Comparison of ENCODE assay signal across 8 cellular contexts in genomic region chr10:74175510-74176379, GRCh38. TPM values are rescaled to one million over a fixed set of nuclear protein-coding genes. Genes with fewer than 3 reads are reported as not detected.
DNase-seq lines count a peak whose midpoint lies in the region; ATAC-seq and TF ChIP-seq lines count a peak whose summit lies in the region.

No MANE protein-coding gene starts in this region.

- H3K9me3 ChIP-seq in SK-N-SH (no peaks in the 10 kb centered on the region), iPS-18a (ENCODE audit: control insufficient read depth, low read depth, low read length) (no peaks in the 10 kb centered on the region), stomach (no peaks in the 10 kb centered on the region)

- TF ChIP-seq POLR2A in stomach (IDR thresholded peaks at IDR 0.05), result no peak

- no peaks in the 10 kb centered on the region for H4K20me1 ChIP-seq in SK-N-SH (ENCODE audit: insufficient read depth)

- no peaks in the 10 kb centered on the region for H3K27me3 Mint-ChIP-seq in activated CD8-positive, alpha-beta T cell treated with anti-CD3 and anti-CD28 coated beads, Interleukin-2, amount 10 ng/mL, durations not matched to agents 7 days and 5 days (ENCODE audit: low read depth)

- no peak for ATAC-seq in SK-N-SH treated with all-trans-retinoic acid at 6 μM for 48 hours
- no peak for ATAC-seq in activated CD8-positive, alpha-beta T cell treated with anti-CD3 and anti-CD28 coated beads, Interleukin-2, amount 10 ng/mL, durations not matched to agents 7 days and 5 days
- ATAC-seq in HG03097 (IDR thresholded peaks at IDR 0.05; ENCODE audit: low FRiP score, unreplicated experiment), result no peak
- ATAC-seq in HG02885 (IDR thresholded peaks at IDR 0.05; ENCODE audit: poor library complexity, unreplicated experiment), result no peak

- peaks cover 1% of the 10 kb centered on the region for H3K36me3 Mint-ChIP-seq in activated CD8-positive, alpha-beta T cell treated with anti-CD3 and anti-CD28 coated beads, Interleukin-2, amount 10 ng/mL, durations not matched to agents 7 days and 5 days (ENCODE audit: low read depth)

- POLR2A ChIA-PET in SK-N-SH (lab: Yijun Ruan, JAX), result interaction anchor here (0.8 to 1.4 kb wide), 2 partner anchors 10 to 25 kb away, joined by 4 to 5 read pairs; partner anchors contain the start of genes ADK and AP3M1
- POLR2A ChIA-PET in activated CD8-positive, alpha-beta T cell treated with anti-CD3 and anti-CD28 coated beads, Interleukin-2, amount 10 ng/mL, durations not matched to agents 7 days and 5 days (lab: Charles Lee), result interaction anchor here (0.8 to 3.4 kb wide), 7 partner anchors 8 to 53 kb away, joined by 3 to 20 read pairs (median 4); partner anchors contain the start of genes ADK and AP3M1

- peaks cover 40% of the 10 kb centered on the region for H3F3A ChIP-seq in SK-N-SH (replicated peaks; ENCODE audit: insufficient read depth)

- H2AFZ ChIP-seq in SK-N-SH (ENCODE audit: low read depth), result peak overlapping the region; percentile 98

- no peak for TF ChIP-seq RAD21 in SK-N-SH (IDR thresholded peaks at IDR 0.05; ENCODE audit: low read length)

- peak overlapping the region; percentile 97 for H3K27ac Mint-ChIP-seq in activated CD8-positive, alpha-beta T cell treated with anti-CD3 and anti-CD28 coated beads, Interleukin-2, amount 10 ng/mL, durations not matched to agents 7 days and 5 days

- H3K9ac ChIP-seq in SK-N-SH (peak overlapping the region; percentile 95), iPS-18a (ENCODE audit: low read length) (peak overlapping the region; percentile 87)

- intact Hi-C loops in stomach (cut with DNase I; ENCODE audit: low total_unique reads), result no loop called here

- H3K79me2 ChIP-seq in SK-N-SH (ENCODE audit: insufficient read depth), result peaks cover 40% of the 10 kb centered on the region

- H3K4me3 ChIP-seq in SK-N-SH (ENCODE audit: low read depth in 2 of 2, low read length in 1 of 2) (peak overlapping the region; percentile 84 to 92), iPS-18a (ENCODE audit: low read length) (peak overlapping the region; percentile 90), stomach (peak overlapping the region; percentile 57 to 73 (median 72))

- WGBS in SK-N-SH (ENCODE audit: low lambda C conversion rate), result 24% methylated on average over 10 of the region's 10 CpGs
- WGBS in stomach, 5 donors, result 21 to 28% (median 25%) methylated on average over 10 of the region's 10 CpGs

- no peaks in the 10 kb centered on the region for H3K9me3 Mint-ChIP-seq in activated CD8-positive, alpha-beta T cell treated with anti-CD3 and anti-CD28 coated beads, Interleukin-2, amount 10 ng/mL, durations not matched to agents 7 days and 5 days (ENCODE audit: insufficient read depth)

- H3K4me1 ChIP-seq in SK-N-SH (ENCODE audit: control insufficient read depth in 1 of 2, insufficient read depth in 2 of 2, low read depth in 1 of 2, low read length in 1 of 2) (peaks cover 4 to 17% of the 10 kb centered on the region in 2 experiments; a peak in 2 of 4 replicates), iPS-18a (ENCODE audit: control insufficient read depth, low read depth, low read length) (peaks cover 5% of the 10 kb centered on the region), stomach (peaks cover 5 to 28% (median 16%) of the 10 kb centered on the region in 4 donors)

- no peak for DNase-seq in SK-N-SH
- no peak for DNase-seq in activated CD8-positive, alpha-beta T cell treated with anti-CD3 and anti-CD28 coated beads, Interleukin-2, amount 10 ng/mL, durations not matched to agents 7 days and 5 days
- no peak for DNase-seq in stomach
- DNase-seq in NAMALWA (ENCODE audit: low spot score), result no peak

- H3K9me2 ChIP-seq in SK-N-SH, result no peaks in the 10 kb centered on the region

- TF ChIP-seq CTCF in SK-N-SH (IDR thresholded peaks at IDR 0.05), result no peak
- no peak for TF ChIP-seq CTCF in stomach (IDR thresholded peaks at IDR 0.05)

- TF ChIP-seq EP300 in SK-N-SH (IDR thresholded peaks at IDR 0.05; ENCODE audit: borderline replicate concordance in 1 of 2, low read depth in 1 of 2, low read length in 1 of 2) (no peak), stomach (IDR thresholded peaks at IDR 0.05) (no peak)

- H3K36me3 ChIP-seq in SK-N-SH (replicated peaks in 1 of 2; ENCODE audit: control insufficient read depth in 1 of 2, insufficient read depth in 2 of 2, low read length in 1 of 2) (no peaks in the 10 kb centered on the region), iPS-18a (ENCODE audit: control insufficient read depth, low read depth, low read length) (no peaks in the 10 kb centered on the region), stomach (no peaks in the 10 kb centered on the region)

- H3K27me3 ChIP-seq in SK-N-SH (ENCODE audit: insufficient read depth) (no peaks in the 10 kb centered on the region), iPS-18a (ENCODE audit: control insufficient read depth, insufficient read depth, low read length) (no peaks in the 10 kb centered on the region), stomach (no peaks in the 10 kb centered on the region)

- CTCF ChIA-PET in SK-N-SH (lab: Yijun Ruan, JAX), result interaction anchor here (1.6 kb wide), 1 partner anchor 38 kb away, joined by 3 read pairs; no protein-coding TSS in a partner anchor
- CTCF ChIA-PET in activated CD8-positive, alpha-beta T cell treated with anti-CD3 and anti-CD28 coated beads, Interleukin-2, amount 10 ng/mL, durations not matched to agents 7 days and 5 days (lab: Charles Lee), result interaction anchor here (0.7 to 1.0 kb wide), 2 partner anchors 29 to 1055 kb away, joined by 3 read pairs; no protein-coding TSS in a partner anchor

- H3K27ac ChIP-seq in SK-N-SH (ENCODE audit: low read depth in 2 of 2, low read length in 1 of 2) (peak overlapping the region; percentile 83 to 91), iPS-18a (ENCODE audit: low read length) (peak overlapping the region; percentile 19), stomach (peak overlapping the region; percentile 87 to 92 (median 91))

- peak overlapping the region; percentile 91 for H3K4me3 Mint-ChIP-seq in activated CD8-positive, alpha-beta T cell treated with anti-CD3 and anti-CD28 coated beads, Interleukin-2, amount 10 ng/mL, durations not matched to agents 7 days and 5 days

- H3K4me1 Mint-ChIP-seq in activated CD8-positive, alpha-beta T cell treated with anti-CD3 and anti-CD28 coated beads, Interleukin-2, amount 10 ng/mL, durations not matched to agents 7 days and 5 days (ENCODE audit: low read depth), result peaks cover 32% of the 10 kb centered on the region

- peak overlapping the region; percentile 97 for H3K4me2 ChIP-seq in SK-N-SH

TF ChIP-seq in SK-N-SH, 30 proteins besides CTCF, POLR2A, EP300 and RAD21 (continues in another document):
- no peak for TF ChIP-seq MXI1 (IDR thresholded peaks at IDR 0.05; ENCODE audit: low read depth, low read length)

TF ChIP-seq in SK-N-SH treated with all-trans-retinoic acid at 6 μM for 48 hours, 23 proteins besides CTCF, POLR2A, EP300 and RAD21:
- no peak for TF ChIP-seq ZNF70 (CRISPR knock-in tag; IDR thresholded peaks at IDR 0.05)
- no peak for TF ChIP-seq TSHZ2 (CRISPR knock-in tag; IDR thresholded peaks at IDR 0.05)
- no peak for TF ChIP-seq RARB (CRISPR knock-in tag; IDR thresholded peaks at IDR 0.05)
- TF ChIP-seq TOX (CRISPR knock-in tag; IDR thresholded peaks at IDR 0.05; ENCODE audit: borderline replicate concordance), result no peak
- no peak for TF ChIP-seq BACH2 (CRISPR knock-in tag; IDR thresholded peaks at IDR 0.05; ENCODE audit: borderline replicate concordance)
- no peak for TF ChIP-seq ZFP3 (CRISPR knock-in tag; IDR thresholded peaks at IDR 0.05)
- no peak for TF ChIP-seq ZC3H10 (CRISPR knock-in tag; IDR thresholded peaks at IDR 0.05)

RNA-seq across cellular contexts. Expression of gene ADK, which starts 24.7 kb away (rescaled TPM):
- polyA plus RNA-seq in SK-N-SH (2012; rRNA removed) (25.1 and 34.6 TPM in 2 replicates), stomach (10 to 100 TPM; 13.5 to 18.6 (median 16.7) TPM)
- polyA plus RNA-seq in SK-N-SH (2012; cell fraction: cytosol; rRNA removed), result 43.1 and 51.1 TPM in 2 replicates
- 6.9 and 14.4 TPM in 2 replicates for polyA plus RNA-seq in SK-N-SH (2012; cell fraction: nucleus; rRNA removed)
- total RNA-seq in activated CD8-positive, alpha-beta T cell treated with anti-CD3 and anti-CD28 coated beads, Interleukin-2, amount 10 ng/mL, durations not matched to agents 7 days and 5 days, result 10 to 100 TPM; 40.2 to 42.1 TPM
- 10 to 100 TPM in 4 of 5 donors, 1 to 10 TPM in 1; 7.2 to 66.1 (median 35.2) TPM for total RNA-seq in stomach

RNA-seq across cellular contexts. Expression of gene AP3M1, which starts 25.1 kb away (rescaled TPM):
- 17.7 and 25.8 TPM in 2 replicates for polyA plus RNA-seq in SK-N-SH (2012; rRNA removed)
- 26.6 and 27.1 TPM in 2 replicates for polyA plus RNA-seq in SK-N-SH (2012; cell fraction: cytosol; rRNA removed)
- polyA plus RNA-seq in SK-N-SH (2012; cell fraction: nucleus; rRNA removed), result 10.4 and 21.8 TPM in 2 replicates
- total RNA-seq in activated CD8-positive, alpha-beta T cell treated with anti-CD3 and anti-CD28 coated beads, Interleukin-2, amount 10 ng/mL, durations not matched to agents 7 days and 5 days, result 10 to 100 TPM; 44.2 to 49.1 TPM
- 10 to 100 TPM in 2 of 5 donors, 1 to 10 TPM in 3; 3.5 to 28.1 (median 9.9) TPM for total RNA-seq in stomach
- polyA plus RNA-seq in stomach, result 10 to 100 TPM in 2 of 3 donors, 1 to 10 TPM in 1; 8.6 to 14.1 (median 13.0) TPM

Comparison
In these comparisons a context has a peak if more than half of its experiments do, and no peak if none do; other contexts are left out.
1. H3K27ac ChIP-seq: peak in every context shown above with its lines; median percentile 91 in stomach; 87 in SK-N-SH; 19 in iPS-18a.